In the genomic region with DNA sequence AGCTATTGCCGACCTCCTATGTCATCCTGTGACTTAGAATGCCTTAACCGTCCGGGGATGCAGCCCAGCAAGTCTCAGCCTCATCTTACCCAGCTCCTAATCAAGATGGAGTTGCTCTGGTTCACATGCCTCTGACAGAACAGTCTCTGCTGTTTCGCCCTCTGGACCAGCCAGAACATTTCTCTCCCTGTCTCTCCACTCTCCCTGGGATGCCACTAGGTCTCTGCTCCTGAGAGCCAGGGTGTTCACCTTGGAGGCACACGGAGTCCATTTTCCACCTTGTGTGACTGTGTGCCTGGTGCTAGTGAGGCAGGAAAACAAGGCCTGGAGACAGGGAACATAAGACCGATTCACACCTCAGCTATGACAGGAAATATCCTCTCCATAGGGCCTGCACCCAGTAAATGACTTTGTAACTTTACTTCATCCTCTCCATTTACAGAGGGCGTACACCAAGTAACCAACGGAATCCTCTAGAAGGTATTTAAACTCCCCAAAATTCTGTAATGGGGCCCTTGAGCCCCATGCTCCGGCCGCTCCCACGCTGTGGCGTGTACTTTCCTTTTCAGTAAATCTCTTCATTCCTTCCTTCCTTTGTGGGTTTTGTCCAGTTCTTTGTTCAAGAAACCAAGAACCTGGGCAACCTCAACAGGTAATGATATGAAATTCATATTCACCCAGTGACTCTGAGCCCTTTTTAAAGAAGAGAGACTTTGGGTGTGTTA, we compare ENCODE assay signal across 12 cellular contexts. TPM values are rescaled to one million over a fixed set of nuclear protein-coding genes. Genes with fewer than 3 reads are reported as not detected.
A peak's percentile ranks its signal among the peaks of the same experiment; 100 is the strongest.
DNase-seq lines count a peak whose midpoint lies in the region; ATAC-seq lines count a peak whose summit lies in the region.
"Had no signal": no experiment of that assay in that cellular context is flagged by ENCODE, and none has a peak within 500 bp of the region (broad histone marks: within the 10 kb centered on the region; RNA-seq: fewer than 3 reads in every experiment).

No MANE protein-coding gene starts in this region.

- no peak for ATAC-seq in CD4-positive, CD25-positive, alpha-beta regulatory T cell (ENCODE audit: low read depth in 2 of 2)
- ATAC-seq in T-cell (replicated peaks in 1 of 4): no peak
- no peak for ATAC-seq in sciatic nerve

- POLR2A ChIA-PET in T-cell (lab: Charles Lee): no interaction called here

- no peaks in the 10 kb centered on the region for H3K36me3 Mint-ChIP-seq in CD4-positive, CD25-positive, alpha-beta regulatory T cell
- H3K36me3 Mint-ChIP-seq in T-cell: no peaks in the 10 kb centered on the region
- H3K36me3 Mint-ChIP-seq: activated naive CD8-positive, alpha-beta T cell treated with anti-CD3 and anti-CD28 coated beads, Interleukin-2, amount 10 ng/mL, durations not matched to agents 7 days and 5 days had no signal

- DNase-seq in CD4-positive, CD25-positive, alpha-beta regulatory T cell: no peak
- DNase-seq in T-cell (no peak), islet precursor cell (peak; percentile 19), sciatic nerve (ENCODE audit: low spot score) (peak; percentile 46), NCI-H82 treated with DMSO at 0.1 percent for 48 hours (lab: John Stamatoyannopoulos, UW; ENCODE audit: unreplicated experiment) (no peak), RPMI8226 (no peak), amniotic stem cell (lab: John Stamatoyannopoulos, UW) (no peak), SK-N-DZ (ENCODE audit: low spot score) (no peak)
- DNase-seq: NCI-H2227 treated with DMSO at 0.1 percent for 48 hours had no signal

- H3K27me3 ChIP-seq in CD4-positive, CD25-positive, alpha-beta regulatory T cell (ENCODE audit: control insufficient read depth, insufficient read depth, low read length): no peaks in the 10 kb centered on the region

- CTCF ChIA-PET in T-cell (lab: Charles Lee): no interaction called here

- peaks cover 7 to 50% (median 19%) of the 10 kb centered on the region in 4 donors for H3K4me1 Mint-ChIP-seq in CD4-positive, CD25-positive, alpha-beta regulatory T cell
- peaks cover 47 to 49% (median 49%) of the 10 kb centered on the region in 3 donors for H3K4me1 Mint-ChIP-seq in T-cell

- peaks cover 6% of the 10 kb centered on the region for H3K27me3 Mint-ChIP-seq in CD4-positive, CD25-positive, alpha-beta regulatory T cell
- H3K27me3 Mint-ChIP-seq in T-cell: no peaks in the 10 kb centered on the region
- H3K27me3 Mint-ChIP-seq: activated naive CD8-positive, alpha-beta T cell treated with anti-CD3 and anti-CD28 coated beads, Interleukin-2, amount 10 ng/mL, durations not matched to agents 7 days and 5 days had no signal

- intact Hi-C loops in sciatic nerve (cut with DNase I): no loop called here

- peaks cover 10% of the 10 kb centered on the region for H3K4me1 ChIP-seq in CD4-positive, CD25-positive, alpha-beta regulatory T cell (ENCODE audit: control insufficient read depth, insufficient read depth, low read length, poor library complexity, severe bottlenecking)

- peak overlapping the region in 2 of 4 donors; percentile 8 to 11 for H3K4me3 Mint-ChIP-seq in CD4-positive, CD25-positive, alpha-beta regulatory T cell
- H3K4me3 Mint-ChIP-seq in T-cell: peak overlapping the region in 1 of 3 donors; percentile 39
- H3K4me3 Mint-ChIP-seq: activated naive CD8-positive, alpha-beta T cell treated with anti-CD3 and anti-CD28 coated beads, Interleukin-2, amount 10 ng/mL, durations not matched to agents 7 days and 5 days had no signal

- H3K4me3 ChIP-seq in CD4-positive, CD25-positive, alpha-beta regulatory T cell (ENCODE audit: low read depth, low read length): no peak overlapping the region
- H3K4me3 ChIP-seq: mucosa of descending colon had no signal

- no peaks in the 10 kb centered on the region for H3K9me3 Mint-ChIP-seq in CD4-positive, CD25-positive, alpha-beta regulatory T cell
- H3K9me3 Mint-ChIP-seq in T-cell: no peaks in the 10 kb centered on the region
- H3K9me3 Mint-ChIP-seq: activated naive CD8-positive, alpha-beta T cell treated with anti-CD3 and anti-CD28 coated beads, Interleukin-2, amount 10 ng/mL, durations not matched to agents 7 days and 5 days had no signal

- H3K36me3 ChIP-seq in CD4-positive, CD25-positive, alpha-beta regulatory T cell (ENCODE audit: control insufficient read depth, insufficient read depth, low read length): no peaks in the 10 kb centered on the region

- no peaks in the 10 kb centered on the region for H3K9me3 ChIP-seq in CD4-positive, CD25-positive, alpha-beta regulatory T cell (ENCODE audit: control insufficient read depth in 2 of 2, low read length in 2 of 2)
- H3K9me3 ChIP-seq: mucosa of descending colon had no signal

- peak overlapping the region; percentile 51 to 89 (median 79) for H3K27ac Mint-ChIP-seq in CD4-positive, CD25-positive, alpha-beta regulatory T cell
- peak overlapping the region; percentile 77 to 85 for H3K27ac Mint-ChIP-seq in T-cell
- H3K27ac Mint-ChIP-seq: activated naive CD8-positive, alpha-beta T cell treated with anti-CD3 and anti-CD28 coated beads, Interleukin-2, amount 10 ng/mL, durations not matched to agents 7 days and 5 days had no signal

- H3K27ac ChIP-seq in CD4-positive, CD25-positive, alpha-beta regulatory T cell (ENCODE audit: insufficient read depth, low read length, poor library complexity, severe bottlenecking): no peak overlapping the region

RNA-seq across cellular contexts. Expression of a gene that starts 16.7 kb away (rescaled TPM):
- total RNA-seq in CD4-positive, CD25-positive, alpha-beta regulatory T cell: 0.99 TPM
- not detected for polyA plus RNA-seq in CD4-positive, CD25-positive, alpha-beta regulatory T cell
- total RNA-seq in T-cell (1 to 10 TPM; 1.7 to 5.6 (median 2.8) TPM), sciatic nerve (32.2 TPM)
- polyA plus RNA-seq in SK-N-DZ (2014; cell fraction: cytosol; rRNA removed): 98.6 and 101 TPM in 2 replicates
- 768 and 918 TPM in 2 replicates for polyA plus RNA-seq in SK-N-DZ (2014; cell fraction: nucleus; rRNA removed)

RNA-seq across cellular contexts. Expression of a gene that starts 32.0 kb away (rescaled TPM):
- total RNA-seq in CD4-positive, CD25-positive, alpha-beta regulatory T cell: 6.7 TPM
- 10 to 100 TPM in 2 of 4 donors, 1 to 10 TPM in 2; 3.5 to 94.8 (median 42.6) TPM for polyA plus RNA-seq in CD4-positive, CD25-positive, alpha-beta regulatory T cell
- total RNA-seq in T-cell: 10 to 100 TPM in 4 of 5 donors, 1 to 10 TPM in 1; 2.1 to 35.5 (median 17.6) TPM
- 1,044 TPM for total RNA-seq in sciatic nerve
- polyA plus RNA-seq in SK-N-DZ (2014; cell fraction: cytosol; rRNA removed): not detected in 2 replicates
- polyA plus RNA-seq in SK-N-DZ (2014; cell fraction: nucleus; rRNA removed): not detected in 2 replicates

RNA-seq across cellular contexts. Expression of a gene that starts 38.8 kb away (rescaled TPM):
- 320 TPM for total RNA-seq in CD4-positive, CD25-positive, alpha-beta regulatory T cell
- 1,000 to 10,000 TPM; 1,249 to 1,544 (median 1,415) TPM for polyA plus RNA-seq in CD4-positive, CD25-positive, alpha-beta regulatory T cell
- total RNA-seq in T-cell: 100 to 1,000 TPM; 201 to 427 (median 243) TPM
- total RNA-seq in sciatic nerve: 344 TPM
- polyA plus RNA-seq in SK-N-DZ (2014; cell fraction: cytosol; rRNA removed): not detected in 2 replicates
- not detected in 2 replicates for polyA plus RNA-seq in SK-N-DZ (2014; cell fraction: nucleus; rRNA removed)

RNA-seq across cellular contexts. Expression of a gene that starts 41.4 kb away (rescaled TPM):
- 0.30 TPM for total RNA-seq in CD4-positive, CD25-positive, alpha-beta regulatory T cell
- under 1 TPM in 3 of 4 donors, not detected in 1; 0.09 to 0.75 (median 0.27) TPM for polyA plus RNA-seq in CD4-positive, CD25-positive, alpha-beta regulatory T cell
- under 1 TPM in 4 of 5 donors, not detected in 1; 0.32 to 0.85 (median 0.47) TPM for total RNA-seq in T-cell
- 0.49 TPM for total RNA-seq in sciatic nerve
- 1.7 and 3.2 TPM in 2 replicates for polyA plus RNA-seq in SK-N-DZ (2014; cell fraction: cytosol; rRNA removed)
- polyA plus RNA-seq in SK-N-DZ (2014; cell fraction: nucleus; rRNA removed): 9.4 and 10.9 TPM in 2 replicates
- total RNA-seq: T-helper 2 cell treated with Interferon-gamma antibody and Interleukin-4, amounts not matched to agents 100 ng/mL and 5 ng/mL, for 36 hours had no signal

RNA-seq across cellular contexts. Expression of a gene that starts 45.0 kb away (rescaled TPM):
- total RNA-seq in CD4-positive, CD25-positive, alpha-beta regulatory T cell: 376 TPM
- polyA plus RNA-seq in CD4-positive, CD25-positive, alpha-beta regulatory T cell: 1,000 to 10,000 TPM; 1,701 to 2,097 (median 1,858) TPM
- total RNA-seq in T-cell: 100 to 1,000 TPM; 276 to 654 (median 359) TPM
- total RNA-seq in sciatic nerve: 853 TPM
- 0.24 TPM in 1 of 2 replicates, not detected in the other for polyA plus RNA-seq in SK-N-DZ (2014; cell fraction: cytosol; rRNA removed)
- not detected in 2 replicates for polyA plus RNA-seq in SK-N-DZ (2014; cell fraction: nucleus; rRNA removed)

Comparison
In these comparisons a context has a peak if more than half of its experiments do, and no peak if none do; other contexts are left out.
1. DNase-seq: peak in islet precursor cell (single experiment) and sciatic nerve (single experiment); none in CD4-positive, CD25-positive, alpha-beta regulatory T cell (0 of 3), T-cell (0 of 34), NCI-H82 treated with DMSO at 0.1 percent for 48 hours (single experiment), RPMI8226 (single experiment), amniotic stem cell (single experiment) and SK-N-DZ (single experiment).
2. RNA of a gene that starts 32.0 kb away (total RNA-seq): 1,044 TPM in sciatic nerve (single experiment); 2.1 to 35.5 TPM in T-cell and 6.7 TPM in CD4-positive, CD25-positive, alpha-beta regulatory T cell (single experiment); every median in the first group is over 10 times any median in the second.